In genomic region chr11:118629761-118630661, GRCh38 we compare ENCODE assay signal across 19 cellular contexts. TPM values are rescaled to one million over a fixed set of nuclear protein-coding genes. Genes with fewer than 3 reads are reported as not detected.
DNase-seq lines count a peak whose midpoint lies in the region; TF ChIP-seq lines count a peak whose summit lies in the region.
"Had no signal": no experiment of that assay in that cellular context is flagged by ENCODE, and none has a peak within 500 bp of the region (broad histone marks: within the 10 kb centered on the region; RNA-seq: fewer than 3 reads in every experiment).

No MANE protein-coding gene starts in this region.

- no peaks in the 10 kb centered on the region for H3K4me1 Mint-ChIP-seq in CD14-positive monocyte
- peaks cover 15% of the 10 kb centered on the region for H3K4me1 Mint-ChIP-seq in neural crest cell

- TF ChIP-seq CTCF in CD14-positive monocyte (IDR thresholded peaks at IDR 0.05) (no peak), epithelial cell of esophagus (IDR thresholded peaks at IDR 0.05; ENCODE audit: insufficient read depth, low read depth, low read length, missing control alignments) (no peak), neural crest cell (conservative IDR thresholded peaks at IDR 0.05) (no peak), GM10248 (IDR thresholded peaks at IDR 0.05; ENCODE audit: control extremely low read depth, extremely low read depth, low read depth, missing control alignments) (no peak)

- H3K27me3 Mint-ChIP-seq in CD14-positive monocyte (ENCODE audit: low read depth in 3 of 3) (peaks cover 7 to 15% (median 9%) of the 10 kb centered on the region in 3 donors), neural crest cell (ENCODE audit: low read depth) (no peaks in the 10 kb centered on the region)
- H3K27me3 Mint-ChIP-seq: CD8-positive, alpha-beta memory T cell had no signal

- DNase-seq in CD14-positive monocyte (ENCODE audit: low spot score), result peak; percentile 19
- DNase-seq in NCI-H2029 treated with DMSO at 0.1 percent for 48 hours (lab: John Stamatoyannopoulos, UW), result peak; percentile 84
- DNase-seq in epithelial cell of esophagus (ENCODE audit: low read depth), result peak; percentile 65
- DNase-seq in neural crest cell (ENCODE audit: low read depth, low spot score), result no peak
- no peak for DNase-seq in NCI-H2196 (lab: John Stamatoyannopoulos, UW; ENCODE audit: unreplicated experiment)
- DNase-seq in retina, result no peak
- no peak for DNase-seq in inferior parietal cortex (ENCODE audit: extremely low spot score)
- no peak for DNase-seq in GM10248 (ENCODE audit: extremely low spot score)
- DNase-seq: activated CD8-positive, alpha-beta memory T cell treated with anti-CD3 and anti-CD28 coated beads for 24 hours; amniotic stem cell; CD8-positive, alpha-beta memory T cell; NCI-H2081; stimulated activated naive CD4-positive, alpha-beta T cell; T-helper 1 cell had no signal

- POLR2A ChIA-PET in GM10248 (lab: Yijun Ruan, JAX), result no interaction called here

- H3K27ac Mint-ChIP-seq in CD14-positive monocyte (no peak overlapping the region), neural crest cell (ENCODE audit: unreplicated experiment) (peak overlapping the region; percentile 5)
- H3K27ac Mint-ChIP-seq: activated T-helper 2 cell treated with anti-CD3 and anti-CD28 coated beads, Interferon-gamma antibody, Interleukin-2, Interleukin-4, amounts not matched to agents 10 μg/mL and 5 μg/mL and 100 μg/mL, durations not matched to agents 14 hours and 24 hours and 36 hours; mesothelial cell of epicardium had no signal

- intact Hi-C loops in CD14-positive monocyte (cut with micrococcal nuclease), result no loop called here

- no peak overlapping the region for H3K4me3 ChIP-seq in epithelial cell of esophagus (ENCODE audit: low read length)
- H3K4me3 ChIP-seq: vagina had no signal

- peaks cover 0 to 2% (median 0%) of the 10 kb centered on the region in 7 donors for H3K9me3 Mint-ChIP-seq in CD14-positive monocyte
- H3K9me3 Mint-ChIP-seq in neural crest cell, result no peaks in the 10 kb centered on the region
- H3K9me3 Mint-ChIP-seq: activated T-helper 2 cell treated with anti-CD3 and anti-CD28 coated beads, Interferon-gamma antibody, Interleukin-2, Interleukin-4, amounts not matched to agents 10 μg/mL and 5 μg/mL and 100 μg/mL, durations not matched to agents 14 hours and 24 hours and 36 hours; CD8-positive, alpha-beta memory T cell; mesothelial cell of epicardium had no signal

- H3K4me3 Mint-ChIP-seq in CD14-positive monocyte, result no peak overlapping the region
- no peak overlapping the region for H3K4me3 Mint-ChIP-seq in neural crest cell
- H3K4me3 Mint-ChIP-seq: CD8-positive, alpha-beta memory T cell; mesothelial cell of epicardium had no signal

- H3K36me3 Mint-ChIP-seq in CD14-positive monocyte, result no peaks in the 10 kb centered on the region
- peaks cover 3% of the 10 kb centered on the region for H3K36me3 Mint-ChIP-seq in neural crest cell (ENCODE audit: low read depth)
- H3K36me3 Mint-ChIP-seq: CD8-positive, alpha-beta memory T cell had no signal

- CTCF ChIA-PET in GM10248 (lab: Yijun Ruan, JAX), result no interaction called here

RNA-seq across cellular contexts. Expression of gene PHLDB1, which starts 22.6 kb away (rescaled TPM):
- not detected for polyA plus RNA-seq in CD14-positive monocyte
- total RNA-seq in neural crest cell, result 108 and 120 TPM in 2 replicates

RNA-seq across cellular contexts. Expression of gene TREH, which starts 49.4 kb away (rescaled TPM):
- not detected for polyA plus RNA-seq in CD14-positive monocyte
- total RNA-seq in neural crest cell, result not detected in 2 replicates
- total RNA-seq: activated T-helper 2 cell treated with anti-CD3 and anti-CD28 coated beads, Interferon-gamma antibody, Interleukin-2, Interleukin-4, amounts not matched to agents 10 μg/mL and 5 μg/mL and 100 μg/mL, durations not matched to agents 14 hours and 24 hours and 36 hours; CD8-positive, alpha-beta memory T cell; M059J; mesothelial cell of epicardium; RPMI7951 had no signal
- polyA plus RNA-seq: CD8-positive, alpha-beta memory T cell had no signal

RNA-seq across cellular contexts. Expression of gene ARCN1, which starts 57.8 kb away (rescaled TPM):
- polyA plus RNA-seq in CD14-positive monocyte, result 100 to 1,000 TPM in 1 of 2 donors, 10 to 100 TPM in 1; 79.7 to 101 TPM
- 122 and 128 TPM in 2 replicates for total RNA-seq in neural crest cell

Comparison
In these comparisons a context has a peak if more than half of its experiments do, and no peak if none do; other contexts are left out.
1. DNase-seq: peak in CD14-positive monocyte (single experiment), NCI-H2029 treated with DMSO at 0.1 percent for 48 hours (single experiment) and epithelial cell of esophagus (single experiment); none in neural crest cell (single experiment), NCI-H2196 (single experiment), retina (single experiment), inferior parietal cortex (single experiment) and GM10248 (single experiment).